14 cellular contexts compared by ENCODE assay signal in the genomic region with DNA sequence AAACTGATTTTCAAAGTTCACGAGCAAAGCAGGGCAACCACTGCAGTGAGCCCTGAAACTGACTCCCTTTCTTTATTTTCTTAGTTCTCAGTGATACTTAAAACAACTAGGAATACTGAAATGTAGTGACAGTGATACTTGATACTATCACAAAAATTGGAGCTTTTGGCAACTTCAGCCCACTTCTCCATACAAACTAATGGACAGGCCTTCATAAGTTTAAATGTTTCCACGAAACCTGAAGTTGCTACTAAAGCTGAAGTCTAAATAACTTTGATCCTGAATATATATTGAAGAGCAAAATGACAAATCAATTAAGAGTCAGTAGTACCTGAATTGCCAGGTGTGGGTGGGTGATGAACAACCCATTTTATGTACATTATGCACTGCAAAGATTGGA. TPM values are rescaled to one million over a fixed set of nuclear protein-coding genes. Genes with fewer than 3 reads are reported as not detected.
"Had no signal": no experiment of that assay in that cellular context is flagged by ENCODE, and none has a peak within 500 bp of the region (broad histone marks: within the 10 kb centered on the region; RNA-seq: fewer than 3 reads in every experiment).

No MANE protein-coding gene starts in this region.

- ATAC-seq: activated CD4-positive, CD25-positive, alpha-beta regulatory T cell treated with anti-CD3 and anti-CD28 coated beads, Interleukin-2, amount 50 U/mL, for 24 hours; esophagus mucosa; left lung; psoas muscle; sciatic nerve had no signal

- DNase-seq: left lung; psoas muscle; stimulated activated CD4-positive, alpha-beta T cell treated with anti-CD3 and anti-CD28 coated beads, Interleukin-2, amount 100 ng/mL, for 24 hours; stimulated activated naive CD4-positive, alpha-beta T cell had no signal

- FAIRE-seq: bronchial epithelial cell, endometrium, keratinocyte had no signal

- H3K36me3 ChIP-seq: left lung, upper lobe of left lung had no signal

- H3K27ac Mint-ChIP-seq: activated naive CD4-positive, alpha-beta T cell treated with anti-CD3 and anti-CD28 coated beads, Interleukin-2, amount 50 U/mL, for 24 hours; memory B cell had no signal

- H3K27ac ChIP-seq: left lung, psoas muscle, upper lobe of left lung had no signal

- H3K4me3 ChIP-seq: left lung, psoas muscle, upper lobe of left lung had no signal

- H3K9me3 Mint-ChIP-seq: activated naive CD4-positive, alpha-beta T cell treated with anti-CD3 and anti-CD28 coated beads, Interleukin-2, amount 50 U/mL, for 24 hours; memory B cell had no signal

- H3K36me3 Mint-ChIP-seq: activated naive CD4-positive, alpha-beta T cell treated with anti-CD3 and anti-CD28 coated beads, Interleukin-2, amount 50 U/mL, for 24 hours; memory B cell had no signal

- H3K4me3 Mint-ChIP-seq: activated naive CD4-positive, alpha-beta T cell treated with anti-CD3 and anti-CD28 coated beads, Interleukin-2, amount 50 U/mL, for 24 hours; memory B cell had no signal

- H3K9me3 ChIP-seq: left lung, psoas muscle, upper lobe of left lung had no signal

RNA-seq across cellular contexts. Expression of gene NR5A2, which starts 10.0 kb away (rescaled TPM):
- total RNA-seq: bronchial epithelial cell; T-helper 2 cell treated with Interferon-gamma antibody and Interleukin-4, amounts not matched to agents 100 ng/mL and 5 ng/mL, for 36 hours had no signal
